Comparison of ENCODE assay signal across 8 cellular contexts in the genomic region with DNA sequence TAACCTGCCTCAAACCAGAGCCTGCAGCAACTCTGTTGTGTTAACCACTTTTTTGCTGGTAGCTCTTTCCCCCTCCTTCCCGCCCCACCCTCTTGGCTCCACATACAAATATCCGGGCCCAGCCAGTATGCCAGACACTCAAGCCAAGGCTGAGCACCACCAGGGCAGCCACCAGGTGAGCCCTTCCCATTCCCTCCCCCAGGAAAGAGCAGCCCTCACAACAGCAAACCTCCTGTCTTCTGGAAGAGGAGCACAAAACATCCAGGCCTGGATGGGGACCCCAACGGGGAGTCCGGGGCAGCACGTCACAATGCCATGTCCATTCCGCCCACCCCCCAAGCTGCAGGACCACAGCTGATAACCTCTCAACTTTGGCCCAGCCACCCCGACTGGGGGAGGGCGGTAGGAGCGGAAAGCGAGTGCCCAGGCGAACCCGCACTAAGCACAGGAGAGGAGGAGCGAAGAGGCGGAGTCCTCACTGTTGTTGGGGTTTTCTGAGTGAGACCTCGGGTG. TPM values are rescaled to one million over a fixed set of nuclear protein-coding genes. Genes with fewer than 3 reads are reported as not detected.
DNase-seq lines count a peak whose midpoint lies in the region; ATAC-seq and TF ChIP-seq lines count a peak whose summit lies in the region.

No MANE protein-coding gene starts in this region.

- WGBS in HUES64, result 6% methylated on average over 15 of the region's 15 CpGs
- under 1% methylated on average over 15 of the region's 15 CpGs for WGBS in liver

- peaks cover 26% of the 10 kb centered on the region for H3K4me1 ChIP-seq in HUES64 (ENCODE audit: insufficient read depth, low read length)
- H3K4me1 ChIP-seq in liver (ENCODE audit: control insufficient read depth in 4 of 4, insufficient read depth in 4 of 4, low read length in 3 of 4), result peaks cover 21 to 64% (median 47%) of the 10 kb centered on the region in 4 donors

- H3K9ac ChIP-seq in HUES64 (ENCODE audit: low read depth, low read length) (peak overlapping the region; percentile 74), liver (ENCODE audit: low read depth in 1 of 2, low read length in 2 of 2) (peak overlapping the region; percentile 89 to 99)

- no peaks in the 10 kb centered on the region for H3K27me3 ChIP-seq in HUES64 (ENCODE audit: insufficient read depth, low read length)
- no peaks in the 10 kb centered on the region for H3K27me3 ChIP-seq in liver (ENCODE audit: control insufficient read depth in 4 of 4, insufficient read depth in 4 of 4, low read length in 3 of 4)

- H3K36me3 ChIP-seq in HUES64 (ENCODE audit: insufficient read depth, low read length) (peaks cover 25% of the 10 kb centered on the region), liver (ENCODE audit: control insufficient read depth in 4 of 4, insufficient read depth in 3 of 4, low read depth in 1 of 4, low read length in 3 of 4) (peaks cover 6 to 10% (median 8%) of the 10 kb centered on the region in 4 donors)

- TF ChIP-seq RAD21 in liver (IDR thresholded peaks at IDR 0.05), result peak in 1 of 2 donors; percentile 55

- ATAC-seq in HG03039 (IDR thresholded peaks at IDR 0.05; ENCODE audit: unreplicated experiment), result no peak

- peaks cover 55% of the 10 kb centered on the region for H3K4me1 Mint-ChIP-seq in chondrocyte (ENCODE audit: low read depth)

- H3K36me3 Mint-ChIP-seq in chondrocyte (ENCODE audit: low read depth), result peaks cover 10% of the 10 kb centered on the region

- peak overlapping the region; percentile 72 for H3K4me3 Mint-ChIP-seq in chondrocyte (ENCODE audit: unreplicated experiment)

- TF ChIP-seq CTCF in WI38 (IDR thresholded peaks at IDR 0.05; ENCODE audit: low read depth, low read length) (no peak), chondrocyte (IDR thresholded peaks at IDR 0.05) (no peak), liver (IDR thresholded peaks at IDR 0.05; ENCODE audit: low read depth, low read length, missing input control) (peak; percentile 16)

- H3K4me3 ChIP-seq in HUES64 (ENCODE audit: low read length) (peak overlapping the region; percentile 87), WI38 (ENCODE audit: low read depth, low read length) (peak overlapping the region; percentile 84), liver (ENCODE audit: low read depth in 1 of 3, low read length in 3 of 3) (peak overlapping the region; percentile 66 to 90 (median 68))

- peak overlapping the region; percentile 82 for H3K27ac ChIP-seq in HUES64 (ENCODE audit: low read depth, low read length)
- peak overlapping the region; percentile 94 to 95 for H3K27ac ChIP-seq in liver (ENCODE audit: low read depth in 1 of 2, low read length in 2 of 2)

- no peaks in the 10 kb centered on the region for H3K27me3 Mint-ChIP-seq in chondrocyte (ENCODE audit: low read depth)

- peak; percentile 13 for DNase-seq in NCI-H1092 treated with DMSO at 0.1 percent for 48 hours (lab: John Stamatoyannopoulos, UW)
- DNase-seq in NCI-H1092 (lab: John Stamatoyannopoulos, UW), result no peak
- DNase-seq in chondrocyte (ENCODE audit: low spot score), result no peak
- DNase-seq in stimulated activated CD8-positive, alpha-beta memory T cell treated with anti-CD3 and anti-CD28 coated beads, Interleukin-15, amount 100 ng/mL, for 48 hours (ENCODE audit: low read depth in 2 of 2), result peak; percentile 37 to 49

- H3K9me3 ChIP-seq in HUES64 (ENCODE audit: insufficient read depth, low read depth, low read length) (no peaks in the 10 kb centered on the region), liver (ENCODE audit: control insufficient read depth in 4 of 4, low read length in 3 of 4) (no peaks in the 10 kb centered on the region)

- no peaks in the 10 kb centered on the region for H3K9me3 Mint-ChIP-seq in chondrocyte (ENCODE audit: low read depth)

- H3K27ac Mint-ChIP-seq in chondrocyte (ENCODE audit: unreplicated experiment), result peak overlapping the region; percentile 99

TF ChIP-seq in liver, 16 proteins besides CTCF, POLR2A, EP300 and RAD21:
- TF ChIP-seq NR2F2 (IDR thresholded peaks at IDR 0.05) (peak; percentile 88), RXRA (IDR thresholded peaks at IDR 0.05) (peak; percentile 83 to 84), YY1 (IDR thresholded peaks at IDR 0.05) (peak; percentile 32), FOXA2 (IDR thresholded peaks at IDR 0.05) (no peak), JUND (IDR thresholded peaks at IDR 0.05) (no peak), TAF1 (conservative IDR thresholded peaks at IDR 0.05) (peak; percentile 93), HNF4G (IDR thresholded peaks at IDR 0.05) (no peak), HNF4A (conservative IDR thresholded peaks at IDR 0.05) (peak in 1 of 2 donors; percentile 48), EGR1 (IDR thresholded peaks at IDR 0.05; ENCODE audit: low read depth in 2 of 2) (peak in 1 of 2 donors; percentile 25), FOXA1 (IDR thresholded peaks at IDR 0.05) (no peak), SP1 (IDR thresholded peaks at IDR 0.05) (peak; percentile 76), GABPA (IDR thresholded peaks at IDR 0.05 in 1 of 2, conservative IDR thresholded peaks at IDR 0.05 in 1 of 2) (peak in 1 of 2 donors; percentile 26)
- TF ChIP-seq, protein P1, sequence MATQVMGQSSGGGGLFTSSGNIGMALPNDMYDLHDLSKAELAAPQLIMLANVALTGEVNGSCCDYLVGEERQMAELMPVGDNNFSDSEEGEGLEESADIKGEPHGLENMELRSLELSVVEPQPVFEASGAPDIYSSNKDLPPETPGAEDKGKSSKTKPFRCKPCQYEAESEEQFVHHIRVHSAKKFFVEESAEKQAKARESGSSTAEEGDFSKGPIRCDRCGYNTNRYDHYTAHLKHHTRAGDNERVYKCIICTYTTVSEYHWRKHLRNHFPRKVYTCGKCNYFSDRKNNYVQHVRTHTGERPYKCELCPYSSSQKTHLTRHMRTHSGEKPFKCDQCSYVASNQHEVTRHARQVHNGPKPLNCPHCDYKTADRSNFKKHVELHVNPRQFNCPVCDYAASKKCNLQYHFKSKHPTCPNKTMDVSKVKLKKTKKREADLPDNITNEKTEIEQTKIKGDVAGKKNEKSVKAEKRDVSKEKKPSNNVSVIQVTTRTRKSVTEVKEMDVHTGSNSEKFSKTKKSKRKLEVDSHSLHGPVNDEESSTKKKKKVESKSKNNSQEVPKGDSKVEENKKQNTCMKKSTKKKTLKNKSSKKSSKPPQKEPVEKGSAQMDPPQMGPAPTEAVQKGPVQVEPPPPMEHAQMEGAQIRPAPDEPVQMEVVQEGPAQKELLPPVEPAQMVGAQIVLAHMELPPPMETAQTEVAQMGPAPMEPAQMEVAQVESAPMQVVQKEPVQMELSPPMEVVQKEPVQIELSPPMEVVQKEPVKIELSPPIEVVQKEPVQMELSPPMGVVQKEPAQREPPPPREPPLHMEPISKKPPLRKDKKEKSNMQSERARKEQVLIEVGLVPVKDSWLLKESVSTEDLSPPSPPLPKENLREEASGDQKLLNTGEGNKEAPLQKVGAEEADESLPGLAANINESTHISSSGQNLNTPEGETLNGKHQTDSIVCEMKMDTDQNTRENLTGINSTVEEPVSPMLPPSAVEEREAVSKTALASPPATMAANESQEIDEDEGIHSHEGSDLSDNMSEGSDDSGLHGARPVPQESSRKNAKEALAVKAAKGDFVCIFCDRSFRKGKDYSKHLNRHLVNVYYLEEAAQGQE (IDR thresholded peaks at IDR 0.05), result no peak
- TF ChIP-seq, protein P2, sequence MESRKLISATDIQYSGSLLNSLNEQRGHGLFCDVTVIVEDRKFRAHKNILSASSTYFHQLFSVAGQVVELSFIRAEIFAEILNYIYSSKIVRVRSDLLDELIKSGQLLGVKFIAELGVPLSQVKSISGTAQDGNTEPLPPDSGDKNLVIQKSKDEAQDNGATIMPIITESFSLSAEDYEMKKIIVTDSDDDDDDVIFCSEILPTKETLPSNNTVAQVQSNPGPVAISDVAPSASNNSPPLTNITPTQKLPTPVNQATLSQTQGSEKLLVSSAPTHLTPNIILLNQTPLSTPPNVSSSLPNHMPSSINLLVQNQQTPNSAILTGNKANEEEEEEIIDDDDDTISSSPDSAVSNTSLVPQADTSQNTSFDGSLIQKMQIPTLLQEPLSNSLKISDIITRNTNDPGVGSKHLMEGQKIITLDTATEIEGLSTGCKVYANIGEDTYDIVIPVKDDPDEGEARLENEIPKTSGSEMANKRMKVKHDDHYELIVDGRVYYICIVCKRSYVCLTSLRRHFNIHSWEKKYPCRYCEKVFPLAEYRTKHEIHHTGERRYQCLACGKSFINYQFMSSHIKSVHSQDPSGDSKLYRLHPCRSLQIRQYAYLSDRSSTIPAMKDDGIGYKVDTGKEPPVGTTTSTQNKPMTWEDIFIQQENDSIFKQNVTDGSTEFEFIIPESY (IDR thresholded peaks at IDR 0.05), result no peak
- TF ChIP-seq, protein P3, sequence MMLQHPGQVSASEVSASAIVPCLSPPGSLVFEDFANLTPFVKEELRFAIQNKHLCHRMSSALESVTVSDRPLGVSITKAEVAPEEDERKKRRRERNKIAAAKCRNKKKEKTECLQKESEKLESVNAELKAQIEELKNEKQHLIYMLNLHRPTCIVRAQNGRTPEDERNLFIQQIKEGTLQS (IDR thresholded peaks at IDR 0.05), result no peak
- TF ChIP-seq, protein P4, sequence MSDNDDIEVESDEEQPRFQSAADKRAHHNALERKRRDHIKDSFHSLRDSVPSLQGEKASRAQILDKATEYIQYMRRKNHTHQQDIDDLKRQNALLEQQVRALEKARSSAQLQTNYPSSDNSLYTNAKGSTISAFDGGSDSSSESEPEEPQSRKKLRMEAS (IDR thresholded peaks at IDR 0.05), result peak; percentile 39

RNA-seq across cellular contexts. Expression of a gene that starts 0.8 kb away (rescaled TPM):
- 33.6 TPM for polyA plus RNA-seq in HUES64 (2013, experiment 1 of 2)
- 41.3 TPM for polyA plus RNA-seq in HUES64 (2013, experiment 2 of 2)
- 54.9 to 59.9 TPM (median 55.0 TPM) in 3 replicates for total RNA-seq in chondrocyte
- total RNA-seq in liver, result 100 to 1,000 TPM; 138 to 141 TPM
- polyA plus RNA-seq in liver, result 100 to 1,000 TPM in 1 of 2 donors, 10 to 100 TPM in 1; 71.0 to 112 TPM

RNA-seq across cellular contexts. Expression of a gene that starts 0.9 kb away (rescaled TPM):
- not detected for polyA plus RNA-seq in HUES64 (2013, experiment 1 of 2)
- polyA plus RNA-seq in HUES64 (2013, experiment 2 of 2), result not detected
- total RNA-seq in chondrocyte (not detected in 3 replicates), liver (under 1 TPM in 1 of 2 donors, not detected in 1; 0.17 TPM)
- under 1 TPM; 0.08 to 0.24 TPM for polyA plus RNA-seq in liver

RNA-seq across cellular contexts. Expression of a gene that starts 8.2 kb away (rescaled TPM):
- polyA plus RNA-seq in HUES64 (2013, experiment 1 of 2), result 3.9 TPM
- polyA plus RNA-seq in HUES64 (2013, experiment 2 of 2), result 4.7 TPM
- total RNA-seq in chondrocyte (6.0 to 8.1 TPM (median 6.8 TPM) in 3 replicates), liver (10 to 100 TPM; 10.3 to 35.1 TPM)
- 1 to 10 TPM; 4.2 to 7.9 TPM for polyA plus RNA-seq in liver

RNA-seq across cellular contexts. Expression of a gene that starts 36.2 kb away (rescaled TPM):
- polyA plus RNA-seq in HUES64 (2013, experiment 1 of 2), result not detected
- polyA plus RNA-seq in HUES64 (2013, experiment 2 of 2), result not detected
- total RNA-seq in chondrocyte (not detected in 3 replicates), liver (under 1 TPM; 0.08 to 0.23 TPM)
- polyA plus RNA-seq in liver, result under 1 TPM; 0.06 to 0.18 TPM

RNA-seq across cellular contexts. Expression of a gene that starts 54.0 kb away (rescaled TPM):
- 165 TPM for polyA plus RNA-seq in HUES64 (2013, experiment 1 of 2)
- 153 TPM for polyA plus RNA-seq in HUES64 (2013, experiment 2 of 2)
- total RNA-seq in chondrocyte, result 83.6 to 101 TPM (median 86.9 TPM) in 3 replicates
- total RNA-seq in liver, result 10 to 100 TPM; 62.3 to 80.7 TPM
- 10 to 100 TPM; 30.7 to 70.4 TPM for polyA plus RNA-seq in liver

Comparison
In these comparisons a context has a peak if more than half of its experiments do, and no peak if none do; other contexts are left out.
1. DNase-seq: peak in NCI-H1092 treated with DMSO at 0.1 percent for 48 hours (single experiment) and stimulated activated CD8-positive, alpha-beta memory T cell treated with anti-CD3 and anti-CD28 coated beads, Interleukin-15, amount 100 ng/mL, for 48 hours (2 of 2); none in NCI-H1092 (single experiment) and chondrocyte (single experiment).
2. Peak in every context shown above with its lines, with median percentiles within 50 percentile points of each other: H3K4me3 ChIP-seq.